8 cellular contexts compared by ENCODE assay signal in the genomic region with DNA sequence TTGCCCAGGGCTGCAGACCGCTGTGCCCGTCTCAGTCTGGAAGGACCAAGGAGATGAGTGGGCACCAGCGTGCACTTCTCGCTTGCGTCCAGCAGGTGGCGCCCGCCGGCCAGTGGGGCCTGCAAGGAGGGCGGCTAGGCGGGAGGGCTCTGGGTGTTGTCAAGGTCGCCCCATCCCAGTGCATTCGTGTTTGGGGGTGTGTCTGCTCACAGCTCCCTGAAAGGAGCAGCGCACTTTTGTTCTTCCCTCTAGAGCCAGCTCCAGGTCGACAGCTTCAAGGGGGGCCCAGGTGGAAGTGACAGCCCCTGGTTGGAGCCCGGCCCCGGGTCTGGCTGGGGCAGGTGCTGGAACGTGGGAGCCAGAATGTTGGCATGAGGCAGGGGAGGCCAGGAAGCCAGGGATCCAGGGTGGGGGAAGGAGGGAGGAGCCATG. TPM values are rescaled to one million over a fixed set of nuclear protein-coding genes. Genes with fewer than 3 reads are reported as not detected.
DNase-seq lines count a peak whose midpoint lies in the region; ATAC-seq, FAIRE-seq and TF ChIP-seq lines count a peak whose summit lies in the region.

No MANE protein-coding gene starts in this region.

- ATAC-seq in A549 (peak; percentile 80 to 90), HepG2 (peak; percentile 77), GM18909 (IDR thresholded peaks at IDR 0.05; ENCODE audit: poor library complexity, unreplicated experiment) (no peak)

- H3K79me2 ChIP-seq in HepG2 (ENCODE audit: insufficient read depth, low read length): no peaks in the 10 kb centered on the region

- TF ChIP-seq EP300 in A549 (IDR thresholded peaks at IDR 0.05) (no peak), HepG2 (IDR thresholded peaks at IDR 0.05; ENCODE audit: low read depth in 2 of 2, low read length in 2 of 2) (no peak), HepG2 (CRISPR knock-in tag; IDR thresholded peaks at IDR 0.05; ENCODE audit: borderline replicate concordance) (no peak)

- intact Hi-C loops in HepG2 (cut with micrococcal nuclease; ENCODE audit: unreplicated experiment): loop anchor here (1.0 to 5.0 kb wide), 4 partner anchors 88 to 156 kb away; no protein-coding TSS in a partner anchor

- H3K9me3 ChIP-seq in A549: no peaks in the 10 kb centered on the region
- H3K9me3 ChIP-seq in HepG2 (ENCODE audit: low read length): no peaks in the 10 kb centered on the region

- WGBS in A549 (ENCODE audit: missing lambda C conversion rate): 17% methylated on average over 14 of the region's 17 CpGs
- 0% methylated on average over 6 of the region's 17 CpGs for WGBS in HepG2 (ENCODE audit: low lambda C conversion rate)

- CTCF ChIA-PET in A549 (lab: Yijun Ruan, JAX) (interaction anchor here (0.6 to 11.7 kb wide), 28 partner anchors 9 to 558 kb away, joined by 3 to 134 read pairs (median 3); no protein-coding TSS in a partner anchor), HepG2 (lab: Yijun Ruan, JAX; ENCODE audit: low intra/inter-chr PET ratio, low total read pairs) (interaction anchor here (0.7 to 2.5 kb wide), 6 partner anchors 88 to 460 kb away, joined by 3 to 11 read pairs (median 6); no protein-coding TSS in a partner anchor)

- POLR2A ChIA-PET in A549 (lab: Yijun Ruan, JAX): no interaction called here
- POLR2A ChIA-PET in HepG2 (lab: Yijun Ruan, JAX): interaction anchor here (1.1 to 1.7 kb wide), 2 partner anchors 15 to 20 kb away, joined by 3 to 5 read pairs; no protein-coding TSS in a partner anchor

- TF ChIP-seq RAD21 in A549 (conservative IDR thresholded peaks at IDR 0.05 in 1 of 2, IDR thresholded peaks at IDR 0.05 in 1 of 2) (peak; percentile 84 to 87), HepG2 (CRISPR knock-in tag; IDR thresholded peaks at IDR 0.05) (peak; percentile 93)

- DNase-seq in A549 (ENCODE audit: low read depth in 1 of 2, low spot score in 1 of 2) (peak; percentile 69 to 75), GM19239 (ENCODE audit: insufficient read length, low spot score) (peak; percentile 75), NCI-H446 (lab: John Stamatoyannopoulos, UW) (peak; percentile 31 to 76), cerebellar cortex (ENCODE audit: low spot score) (peak; percentile 58), HepG2 (ENCODE audit: low spot score) (peak; percentile 55)
- DNase-seq in activated CD4-positive, alpha-beta T cell treated with anti-CD3 and anti-CD28 coated beads for 24 hours (ENCODE audit: low read depth in 2 of 2): peak; percentile 63 to 75
- peak; percentile 21 to 67 (median 40) for DNase-seq in stimulated activated CD4-positive, alpha-beta T cell treated with anti-CD3 and anti-CD28 coated beads, TNF-alpha, amount 100 ng/mL, for 1 hour (ENCODE audit: low read depth in 3 of 3, low spot score in 1 of 3)

- H2AFZ ChIP-seq in HepG2 (ENCODE audit: low read length): no peak overlapping the region

- no peak overlapping the region for H3K9ac ChIP-seq in HepG2 (ENCODE audit: insufficient read depth, low read depth, low read length)

- BruUV-seq in HepG2 (replicated peaks; lab: Mats Ljungman, UMichigan): no TSS peak

- FAIRE-seq in A549 (lab: Jason Lieb, UNC): no peak
- peak; percentile 39 for FAIRE-seq in GM19239 (lab: Jason Lieb, UNC)
- no peak for FAIRE-seq in HepG2 (lab: Jason Lieb, UNC)

- in situ Hi-C loops in HepG2 (cut with HindIII; ENCODE audit: extremely low pct_ligation_motif_present, low pct_unique_long_range_greater_than_20kb): loop anchor here (5.0 kb wide), 1 partner anchor 94 kb away; no protein-coding TSS in a partner anchor

- H3K27me3 ChIP-seq in HepG2 (ENCODE audit: control insufficient read depth in 1 of 2, insufficient read depth in 2 of 2, low read length in 2 of 2): no peaks in the 10 kb centered on the region

- no peaks in the 10 kb centered on the region for H3K36me3 ChIP-seq in HepG2 (replicated peaks in 1 of 2; ENCODE audit: control insufficient read depth in 1 of 2, insufficient read depth in 2 of 2, low read length in 2 of 2)

- no peak overlapping the region for H3K27ac ChIP-seq in A549
- peak overlapping the region; percentile 16 for H3K27ac ChIP-seq in HepG2 (ENCODE audit: extremely low read length, insufficient read depth, low read length)

- H4K20me1 ChIP-seq in HepG2 (ENCODE audit: insufficient read depth, low read length): no peaks in the 10 kb centered on the region

- TF ChIP-seq CTCF in A549 (IDR thresholded peaks at IDR 0.05) (peak; percentile 81), HepG2 (CRISPR knock-in tag; IDR thresholded peaks at IDR 0.05) (peak; percentile 99)

- H3K4me3 ChIP-seq in A549 (no peak overlapping the region), HepG2 (replicated peaks in 1 of 3; ENCODE audit: insufficient read depth in 1 of 3, low read depth in 2 of 3, low read length in 3 of 3) (peak overlapping the region in 2 of 3 experiments; percentile 45 to 60; a peak in 3 of 6 replicates)

- no peak for TF ChIP-seq POLR2A in A549 (IDR thresholded peaks at IDR 0.05; ENCODE audit: low read length)
- no peak for TF ChIP-seq POLR2A in HepG2 (IDR thresholded peaks at IDR 0.05; ENCODE audit: insufficient read depth in 1 of 2, low read depth in 2 of 2, low read length in 2 of 2)

- H3K4me1 ChIP-seq in A549 (no peaks in the 10 kb centered on the region), HepG2 (ENCODE audit: insufficient read depth, low read length) (peaks cover 55% of the 10 kb centered on the region)

- H3K4me2 ChIP-seq in A549 (peak overlapping the region; percentile 21; the same call in 1 of the 3 replicates), HepG2 (ENCODE audit: low read depth, low read length) (peak overlapping the region; percentile 69)

TF ChIP-seq in A549, 52 proteins besides CTCF, POLR2A, EP300 and RAD21 (continues in another document):
- no peak for TF ChIP-seq KDM5A (IDR thresholded peaks at IDR 0.05)

RNA-seq across cellular contexts. Expression of a gene that starts 23.4 kb away (rescaled TPM):
- polyA plus RNA-seq in A549 (2011; rRNA removed) (not detected in 2 replicates), A549 (2017; fragmentation: RNase III; extraction: RNeasy Plus Mini Kit Qiagen cat#74134 plus additional on column Dnase treatment) (not detected in 3 replicates), HepG2 (2011; rRNA removed) (0.77 and 1.2 TPM in 2 replicates)
- polyA plus RNA-seq in A549 (2012; cell fraction: cytosol; rRNA removed): not detected in 2 replicates
- not detected in 2 replicates for polyA plus RNA-seq in A549 (2012; cell fraction: nucleus; rRNA removed)
- not detected in 2 replicates for polyA minus RNA-seq in A549 (2011; rRNA and poly(A)+ RNA removed)
- not detected in 2 replicates for total RNA-seq in HepG2 (2016; rRNA removed; fragmentation: Illumina TruSeq; extraction: Trizol)
- not detected in 2 replicates for total RNA-seq in HepG2 (2016; cell fraction: cytosol; rRNA removed; fragmentation: Illumina TruSeq; extraction: Trizol; ENCODE audit: low read depth)
- not detected in 2 replicates for total RNA-seq in HepG2 (2016; cell fraction: insoluble cytoplasmic fraction; rRNA removed; fragmentation: Illumina TruSeq; extraction: Trizol)
- total RNA-seq in HepG2 (2016; cell fraction: membrane; rRNA removed; fragmentation: Illumina TruSeq; extraction: Trizol): not detected in 2 replicates
- not detected in 2 replicates for total RNA-seq in HepG2 (2016; cell fraction: nucleus; rRNA removed; fragmentation: Illumina TruSeq; extraction: Trizol)
- 0.78 and 0.81 TPM in 2 replicates for polyA plus RNA-seq in HepG2 (2011; cell fraction: cytosol; rRNA removed)
- polyA plus RNA-seq in HepG2 (2011; cell fraction: nucleus; rRNA removed): 0.59 and 0.83 TPM in 2 replicates
- 0.63 and 0.94 TPM in 2 replicates for polyA plus RNA-seq in HepG2 (2012)
- polyA plus RNA-seq in HepG2 (2016; cell fraction: cytosol; fragmentation: Illumina TruSeq; extraction: Trizol; ENCODE audit: low read depth): not detected in 2 replicates
- not detected in 2 replicates for polyA plus RNA-seq in HepG2 (2016; cell fraction: insoluble cytoplasmic fraction; fragmentation: Illumina TruSeq; extraction: Trizol; ENCODE audit: low read depth)
- polyA plus RNA-seq in HepG2 (2016; cell fraction: membrane; fragmentation: Illumina TruSeq; extraction: Trizol; ENCODE audit: low read depth): not detected in 2 replicates
- polyA plus RNA-seq in HepG2 (2016; cell fraction: nucleus; fragmentation: Illumina TruSeq; extraction: Trizol; ENCODE audit: insufficient read depth, low read depth): not detected in 2 replicates
- polyA minus RNA-seq in HepG2 (2011; rRNA and poly(A)+ RNA removed; ENCODE audit: low replicate concordance): 0.90 TPM in 1 of 2 replicates, not detected in the other
- 0.44 and 0.49 TPM in 2 replicates for polyA minus RNA-seq in HepG2 (2011; cell fraction: cytosol; rRNA and poly(A)+ RNA removed)
- 0.26 and 0.75 TPM in 2 replicates for polyA minus RNA-seq in HepG2 (2011; cell fraction: nucleus; rRNA and poly(A)+ RNA removed)

RNA-seq across cellular contexts. Expression of a gene that starts 45.3 kb away (rescaled TPM):
- polyA plus RNA-seq in A549 (2011; rRNA removed): 0.08 and 0.12 TPM in 2 replicates
- polyA plus RNA-seq in A549 (2012; cell fraction: cytosol; rRNA removed): 0.04 and 0.05 TPM in 2 replicates
- polyA plus RNA-seq in A549 (2012; cell fraction: nucleus; rRNA removed): 0.05 and 0.19 TPM in 2 replicates
- polyA plus RNA-seq in A549 (2017; fragmentation: RNase III; extraction: RNeasy Plus Mini Kit Qiagen cat#74134 plus additional on column Dnase treatment): 0.01 to 0.12 TPM (median 0.01 TPM) in 3 replicates
- not detected in 2 replicates for polyA minus RNA-seq in A549 (2011; rRNA and poly(A)+ RNA removed)
- under 0.01 TPM in 1 of 2 replicates, not detected in the other for total RNA-seq in HepG2 (2016; rRNA removed; fragmentation: Illumina TruSeq; extraction: Trizol)
- total RNA-seq in HepG2 (2016; cell fraction: cytosol; rRNA removed; fragmentation: Illumina TruSeq; extraction: Trizol; ENCODE audit: low read depth): not detected in 2 replicates
- under 0.01 and 0.06 TPM in 2 replicates for total RNA-seq in HepG2 (2016; cell fraction: insoluble cytoplasmic fraction; rRNA removed; fragmentation: Illumina TruSeq; extraction: Trizol)
- 0.06 TPM in 1 of 2 replicates, not detected in the other for total RNA-seq in HepG2 (2016; cell fraction: membrane; rRNA removed; fragmentation: Illumina TruSeq; extraction: Trizol)
- not detected in 2 replicates for total RNA-seq in HepG2 (2016; cell fraction: nucleus; rRNA removed; fragmentation: Illumina TruSeq; extraction: Trizol)
- 0.04 and 0.05 TPM in 2 replicates for polyA plus RNA-seq in HepG2 (2011; rRNA removed)
- 0.05 TPM in 1 of 2 replicates, not detected in the other for polyA plus RNA-seq in HepG2 (2011; cell fraction: cytosol; rRNA removed)
- polyA plus RNA-seq in HepG2 (2011; cell fraction: nucleus; rRNA removed): 0.02 and 0.09 TPM in 2 replicates
- not detected in 2 replicates for polyA plus RNA-seq in HepG2 (2012)
- not detected in 2 replicates for polyA plus RNA-seq in HepG2 (2016; cell fraction: cytosol; fragmentation: Illumina TruSeq; extraction: Trizol; ENCODE audit: low read depth)
- not detected in 2 replicates for polyA plus RNA-seq in HepG2 (2016; cell fraction: insoluble cytoplasmic fraction; fragmentation: Illumina TruSeq; extraction: Trizol; ENCODE audit: low read depth)
- polyA plus RNA-seq in HepG2 (2016; cell fraction: membrane; fragmentation: Illumina TruSeq; extraction: Trizol; ENCODE audit: low read depth): not detected in 2 replicates
- polyA plus RNA-seq in HepG2 (2016; cell fraction: nucleus; fragmentation: Illumina TruSeq; extraction: Trizol; ENCODE audit: insufficient read depth, low read depth): not detected in 2 replicates
- not detected in 2 replicates for polyA minus RNA-seq in HepG2 (2011; rRNA and poly(A)+ RNA removed; ENCODE audit: low replicate concordance)
- polyA minus RNA-seq in HepG2 (2011; cell fraction: cytosol; rRNA and poly(A)+ RNA removed): not detected in 2 replicates
- polyA minus RNA-seq in HepG2 (2011; cell fraction: nucleus; rRNA and poly(A)+ RNA removed): not detected in 2 replicates
